21 cellular contexts compared by ENCODE assay signal in the genomic region with DNA sequence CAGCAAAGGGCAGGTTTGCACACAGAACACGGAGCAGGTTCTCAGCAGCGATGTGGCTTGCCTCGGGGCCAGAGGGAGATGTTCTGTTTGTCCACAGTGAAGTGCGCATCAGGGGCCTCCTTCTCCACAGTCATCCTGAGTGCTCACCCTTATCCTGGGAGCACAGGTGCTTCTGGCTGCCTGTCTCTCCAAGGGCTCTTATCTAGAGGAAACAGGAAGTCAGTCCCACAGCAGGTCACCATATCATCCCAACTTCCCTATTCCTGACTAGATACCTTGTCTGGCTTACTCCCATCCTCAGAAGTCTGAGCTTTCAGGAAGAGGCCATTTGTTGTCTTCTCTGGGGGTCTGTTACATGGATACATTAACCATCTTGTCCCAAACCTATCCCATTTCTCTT.
DNase-seq lines count a peak whose midpoint lies in the region.
"Had no signal": no experiment of that assay in that cellular context is flagged by ENCODE, and none has a peak within 500 bp of the region (broad histone marks: within the 10 kb centered on the region; RNA-seq: fewer than 3 reads in every experiment).

Gene CD207 (minus strand): TSS at position 174 of the 400 bp plus-strand sequence. CDS start 40 bp downstream, at position 134.

- no peaks in the 10 kb centered on the region for H3K36me3 Mint-ChIP-seq in dendritic cell treated with granulocyte-macrophage colony-stimulating factor and Interleukin-4, amounts not matched to agents 40 ng/mL and 50 ng/mL, for 4 days (ENCODE audit: low read depth)
- H3K36me3 Mint-ChIP-seq: CD4-positive, CD25-positive, alpha-beta regulatory T cell had no signal

- H3K36me3 ChIP-seq in BLaER1 treated with 17β-estradiol and CSF1 and Interleukin-3, amounts not matched to agents 10 nM and 100 nM, result no peaks in the 10 kb centered on the region

- H3K9me3 Mint-ChIP-seq in dendritic cell treated with granulocyte-macrophage colony-stimulating factor and Interleukin-4, amounts not matched to agents 40 ng/mL and 50 ng/mL, for 4 days, result no peaks in the 10 kb centered on the region

- peak within 1 kb of the TSS in 8 of 11 experiments; percentile 3 to 46 (median 16); a peak in 8 of 22 replicates for H3K4me2 ChIP-seq in BLaER1 treated with 17β-estradiol and CSF1 and Interleukin-3, amounts not matched to agents 10 nM and 100 nM

- H3K4me1 Mint-ChIP-seq in dendritic cell treated with granulocyte-macrophage colony-stimulating factor and Interleukin-4, amounts not matched to agents 40 ng/mL and 50 ng/mL, for 4 days (ENCODE audit: low read depth), result peaks cover 82% of the 10 kb centered on the region
- H3K4me1 Mint-ChIP-seq: CD4-positive, CD25-positive, alpha-beta regulatory T cell had no signal

- intact Hi-C loops in dendritic cell treated with granulocyte-macrophage colony-stimulating factor and Interleukin-4, amounts not matched to agents 40 ng/mL and 50 ng/mL, for 4 days (cut with micrococcal nuclease), result no loop called here

- peak within 1 kb of the TSS; percentile 49 for H3K27ac Mint-ChIP-seq in dendritic cell treated with granulocyte-macrophage colony-stimulating factor and Interleukin-4, amounts not matched to agents 40 ng/mL and 50 ng/mL, for 4 days
- H3K27ac Mint-ChIP-seq: CD4-positive, CD25-positive, alpha-beta regulatory T cell had no signal

- H3K27ac ChIP-seq in BLaER1 treated with 17β-estradiol and CSF1 and Interleukin-3, amounts not matched to agents 10 nM and 100 nM, result no peak within 1 kb of the TSS
- H3K27ac ChIP-seq: 22Rv1, GM23248, HL-60, SK-N-MC had no signal

- H3K9ac ChIP-seq in BLaER1 treated with 17β-estradiol and CSF1 and Interleukin-3, amounts not matched to agents 10 nM and 100 nM, result no peak within 1 kb of the TSS
- H3K9ac ChIP-seq: GM23248 had no signal

- no peaks in the 10 kb centered on the region for H4K20me1 ChIP-seq in BLaER1 treated with 17β-estradiol and CSF1 and Interleukin-3, amounts not matched to agents 10 nM and 100 nM

- peaks cover 9% of the 10 kb centered on the region for H3K27me3 Mint-ChIP-seq in dendritic cell treated with granulocyte-macrophage colony-stimulating factor and Interleukin-4, amounts not matched to agents 40 ng/mL and 50 ng/mL, for 4 days

- H3K27me3 ChIP-seq in BLaER1 treated with 17β-estradiol and CSF1 and Interleukin-3, amounts not matched to agents 10 nM and 100 nM, result no peaks in the 10 kb centered on the region

- no peak within 1 kb of the TSS for H3K4me3 ChIP-seq in BLaER1 treated with 17β-estradiol and CSF1 and Interleukin-3, amounts not matched to agents 10 nM and 100 nM
- H3K4me3 ChIP-seq: GM23248, SK-N-MC had no signal

- no peaks in the 10 kb centered on the region for H3K9me3 ChIP-seq in BLaER1 treated with 17β-estradiol and CSF1 and Interleukin-3, amounts not matched to agents 10 nM and 100 nM (replicated peaks in 1 of 11)
- H3K9me3 ChIP-seq: Caco-2 had no signal

- DNase-seq in DMS153 (lab: John Stamatoyannopoulos, UW), result peak; percentile 24
- no peak for DNase-seq in DMS153 treated with DMSO at 0.1 percent for 48 hours (lab: John Stamatoyannopoulos, UW; ENCODE audit: unreplicated experiment)
- peak; percentile 57 for DNase-seq in NCI-H510A (lab: John Stamatoyannopoulos, UW)
- DNase-seq in NCI-H187 treated with DMSO at 0.1 percent for 48 hours (lab: John Stamatoyannopoulos, UW), result no peak
- no peak for DNase-seq in AG08396 (ENCODE audit: low spot score)
- DNase-seq in HUDEP-2 (lab: John Stamatoyannopoulos, UW; ENCODE audit: unreplicated experiment in 76 of 76), result no peak
- DNase-seq: Caco-2; CD4-positive, CD25-positive, alpha-beta regulatory T cell; GM23248; IMR-90; MV-4-11; NCI-H187; NCI-H2171 treated with DMSO at 0.1 percent for 48 hours; NCI-H446 treated with DMSO at 0.1 percent for 48 hours; NCI-H774; SHP77 had no signal

- no peak within 1 kb of the TSS for H3K4me3 Mint-ChIP-seq in dendritic cell treated with granulocyte-macrophage colony-stimulating factor and Interleukin-4, amounts not matched to agents 40 ng/mL and 50 ng/mL, for 4 days
- H3K4me3 Mint-ChIP-seq: CD4-positive, CD25-positive, alpha-beta regulatory T cell had no signal

- H3K4me1 ChIP-seq in BLaER1 treated with 17β-estradiol and CSF1 and Interleukin-3, amounts not matched to agents 10 nM and 100 nM, result peaks cover 7 to 58% (median 30%) of the 10 kb centered on the region in 10 experiments; a peak in 18 of 20 replicates
- H3K4me1 ChIP-seq: Caco-2 had no signal

Comparison
In these comparisons a context has a peak if more than half of its experiments do, and no peak if none do; other contexts are left out.
1. DNase-seq: peak in DMS153 (single experiment) and NCI-H510A (single experiment); none in DMS153 treated with DMSO at 0.1 percent for 48 hours (single experiment), NCI-H187 treated with DMSO at 0.1 percent for 48 hours (single experiment), AG08396 (single experiment) and HUDEP-2 (0 of 76).